Comparison of ENCODE assay signal across 24 cellular contexts in the genomic region with DNA sequence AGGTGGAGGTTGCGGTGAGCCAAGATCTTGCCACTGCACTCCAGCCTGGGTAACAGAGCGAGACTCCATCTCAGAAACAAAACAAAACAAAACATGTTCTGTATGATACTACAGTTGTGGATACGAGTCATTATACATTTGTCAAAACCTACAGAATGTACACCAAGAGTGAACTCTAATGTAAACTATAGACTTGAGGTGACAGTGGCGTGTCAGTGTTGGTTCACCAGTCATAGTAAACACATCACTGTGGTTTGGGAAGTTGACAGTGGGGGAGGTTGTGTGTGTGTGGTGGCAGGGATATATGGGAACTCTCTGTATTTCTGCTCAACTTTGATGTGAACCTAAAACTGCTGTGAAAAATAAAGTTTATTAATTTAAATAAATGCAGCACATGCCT. TPM values are rescaled to one million over a fixed set of nuclear protein-coding genes. Genes with fewer than 3 reads are reported as not detected.
A peak's percentile ranks its signal among the peaks of the same experiment; 100 is the strongest.
DNase-seq lines count a peak whose midpoint lies in the region; ATAC-seq and TF ChIP-seq lines count a peak whose summit lies in the region.
"Had no signal": no experiment of that assay in that cellular context is flagged by ENCODE, and none has a peak within 500 bp of the region (broad histone marks: within the 10 kb centered on the region; RNA-seq: fewer than 3 reads in every experiment).

No MANE protein-coding gene starts in this region.

- H3K79me1 ChIP-seq in neuronal stem cell (ENCODE audit: low read depth, low read length), result no peaks in the 10 kb centered on the region

- H3K18ac ChIP-seq in neuronal stem cell (ENCODE audit: low read length), result no peak overlapping the region

- intact Hi-C loops in activated CD8-positive, alpha-beta T cell treated with anti-CD3 and anti-CD28 coated beads for 36 hours (cut with micrococcal nuclease), result no loop called here

- no peak overlapping the region for H2BK120ac ChIP-seq in neuronal stem cell (ENCODE audit: low read depth, low read length)

- in situ Hi-C loops in KBM-7 (cut with MboI; ENCODE audit: low pct_unique_long_range_greater_than_20kb, low sequenced_read_pairs), result no loop called here

- H3K36me3 Mint-ChIP-seq in activated CD8-positive, alpha-beta T cell treated with anti-CD3 and anti-CD28 coated beads for 36 hours (ENCODE audit: low read depth), result no peaks in the 10 kb centered on the region
- H3K36me3 Mint-ChIP-seq in activated CD8-positive, alpha-beta T cell treated with anti-CD3 and anti-CD28 coated beads, Interleukin-2, amount 10 ng/mL, durations not matched to agents 7 days and 5 days (ENCODE audit: low read depth), result peaks cover 11% of the 10 kb centered on the region
- peaks cover 3% of the 10 kb centered on the region for H3K36me3 Mint-ChIP-seq in T-helper 17 cell (ENCODE audit: low read depth)
- peaks cover 31% of the 10 kb centered on the region for H3K36me3 Mint-ChIP-seq in progenitor cell of endocrine pancreas (ENCODE audit: insufficient read depth)
- H3K36me3 Mint-ChIP-seq: activated naive CD8-positive, alpha-beta T cell; type B pancreatic cell had no signal

- no peak overlapping the region for H2AFZ ChIP-seq in neuronal stem cell (ENCODE audit: low read length)
- H2AFZ ChIP-seq: parathyroid adenoma had no signal

- H4K8ac ChIP-seq in neuronal stem cell (ENCODE audit: low read depth, low read length), result no peak overlapping the region

- no peak overlapping the region for H3K27ac ChIP-seq in neuronal stem cell (replicated peaks; ENCODE audit: low read length)
- H3K27ac ChIP-seq in coronary artery, result no peak overlapping the region
- H3K27ac ChIP-seq: HL-60, parathyroid adenoma, right lobe of liver had no signal

- CTCF ChIA-PET in activated CD8-positive, alpha-beta T cell treated with anti-CD3 and anti-CD28 coated beads for 36 hours (lab: Charles Lee), result interaction anchor here (1.1 to 4.6 kb wide), 4 partner anchors 9 to 41 kb away, joined by 3 to 29 read pairs (median 4); no protein-coding TSS in a partner anchor
- CTCF ChIA-PET in activated CD8-positive, alpha-beta T cell treated with anti-CD3 and anti-CD28 coated beads, Interleukin-2, amount 10 ng/mL, durations not matched to agents 7 days and 5 days (lab: Charles Lee), result interaction anchor here (0.8 to 9.2 kb wide), 8 partner anchors 8 to 252 kb away, joined by 3 to 93 read pairs (median 8); a partner anchor contains a TSS

- no peak overlapping the region for H3K4me3 Mint-ChIP-seq in activated CD8-positive, alpha-beta T cell treated with anti-CD3 and anti-CD28 coated beads for 36 hours
- no peak overlapping the region for H3K4me3 Mint-ChIP-seq in activated CD8-positive, alpha-beta T cell treated with anti-CD3 and anti-CD28 coated beads, Interleukin-2, amount 10 ng/mL, durations not matched to agents 7 days and 5 days
- H3K4me3 Mint-ChIP-seq in T-helper 17 cell, result no peak overlapping the region
- H3K4me3 Mint-ChIP-seq in progenitor cell of endocrine pancreas (ENCODE audit: low read depth), result no peak overlapping the region
- H3K4me3 Mint-ChIP-seq: activated naive CD8-positive, alpha-beta T cell; central memory CD8-positive, alpha-beta T cell; type B pancreatic cell had no signal

- POLR2A ChIA-PET in activated CD8-positive, alpha-beta T cell treated with anti-CD3 and anti-CD28 coated beads for 36 hours (lab: Charles Lee), result no interaction called here
- POLR2A ChIA-PET in activated CD8-positive, alpha-beta T cell treated with anti-CD3 and anti-CD28 coated beads, Interleukin-2, amount 10 ng/mL, durations not matched to agents 7 days and 5 days (lab: Charles Lee), result interaction anchor here (2.2 kb wide), 1 partner anchor 45 kb away, joined by 8 read pairs; no protein-coding TSS in a partner anchor

- no peaks in the 10 kb centered on the region for H3K9me3 ChIP-seq in T-helper 17 cell (ENCODE audit: control insufficient read depth, low read length, poor library complexity, severe bottlenecking)
- H3K9me3 ChIP-seq in neuronal stem cell (replicated peaks in 1 of 2; ENCODE audit: control insufficient read depth in 2 of 2, insufficient read depth in 1 of 2, low read depth in 1 of 2, low read length in 2 of 2), result no peaks in the 10 kb centered on the region
- H3K9me3 ChIP-seq: right lobe of liver had no signal

- no peak overlapping the region for H3K23ac ChIP-seq in neuronal stem cell (ENCODE audit: low read depth, low read length, poor library complexity)

- H2BK12ac ChIP-seq in neuronal stem cell (ENCODE audit: low read length), result no peak overlapping the region

- H3K27me3 ChIP-seq in neuronal stem cell (ENCODE audit: control insufficient read depth in 3 of 3, insufficient read depth in 3 of 3, low read depth in 1 of 3, low read length in 3 of 3), result no peaks in the 10 kb centered on the region
- H3K27me3 ChIP-seq: right lobe of liver had no signal

- no peaks in the 10 kb centered on the region for H3K27me3 Mint-ChIP-seq in activated CD8-positive, alpha-beta T cell treated with anti-CD3 and anti-CD28 coated beads for 36 hours
- no peaks in the 10 kb centered on the region for H3K27me3 Mint-ChIP-seq in activated CD8-positive, alpha-beta T cell treated with anti-CD3 and anti-CD28 coated beads, Interleukin-2, amount 10 ng/mL, durations not matched to agents 7 days and 5 days (ENCODE audit: low read depth)
- H3K27me3 Mint-ChIP-seq in T-helper 17 cell (no peaks in the 10 kb centered on the region), progenitor cell of endocrine pancreas (no peaks in the 10 kb centered on the region)
- H3K27me3 Mint-ChIP-seq: activated naive CD8-positive, alpha-beta T cell; CD8-positive, alpha-beta memory T cell; central memory CD8-positive, alpha-beta T cell; type B pancreatic cell had no signal

- no peak overlapping the region for H2AK5ac ChIP-seq in neuronal stem cell (ENCODE audit: low read depth, low read length)

- TF ChIP-seq CTCF in activated CD8-positive, alpha-beta T cell treated with anti-CD3 and anti-CD28 coated beads for 36 hours (IDR thresholded peaks at IDR 0.05), result no peak
- no peak for TF ChIP-seq CTCF in coronary artery (IDR thresholded peaks at IDR 0.05)
- TF ChIP-seq CTCF in progenitor cell of endocrine pancreas (IDR thresholded peaks at IDR 0.05; ENCODE audit: unreplicated experiment), result no peak

- H3K9ac ChIP-seq in neuronal stem cell (ENCODE audit: low read depth, low read length, poor library complexity), result peak overlapping the region; percentile 30
- H3K9ac ChIP-seq: parathyroid adenoma had no signal

- ATAC-seq in activated CD8-positive, alpha-beta T cell treated with anti-CD3 and anti-CD28 coated beads for 36 hours, result no peak
- ATAC-seq in activated CD8-positive, alpha-beta T cell treated with anti-CD3 and anti-CD28 coated beads, Interleukin-2, amount 10 ng/mL, durations not matched to agents 7 days and 5 days, result no peak
- ATAC-seq in T-helper 17 cell (no peak), HG03095 (IDR thresholded peaks at IDR 0.05; ENCODE audit: unreplicated experiment) (no peak)
- ATAC-seq: HepG2, right lobe of liver had no signal

- no peak overlapping the region for H4K91ac ChIP-seq in neuronal stem cell (ENCODE audit: low read depth, low read length, poor library complexity)

- no peak overlapping the region for H3K27ac Mint-ChIP-seq in activated CD8-positive, alpha-beta T cell treated with anti-CD3 and anti-CD28 coated beads for 36 hours
- H3K27ac Mint-ChIP-seq in activated CD8-positive, alpha-beta T cell treated with anti-CD3 and anti-CD28 coated beads, Interleukin-2, amount 10 ng/mL, durations not matched to agents 7 days and 5 days, result no peak overlapping the region
- H3K27ac Mint-ChIP-seq in T-helper 17 cell (peak overlapping the region; percentile 41), progenitor cell of endocrine pancreas (no peak overlapping the region)
- H3K27ac Mint-ChIP-seq: activated naive CD8-positive, alpha-beta T cell; type B pancreatic cell had no signal

- peaks cover 0 to 1% of the 10 kb centered on the region in 2 donors for H3K4me1 ChIP-seq in neuronal stem cell (ENCODE audit: control insufficient read depth in 2 of 2, insufficient read depth in 1 of 2, low read depth in 1 of 2, low read length in 2 of 2)
- H3K4me1 ChIP-seq: parathyroid adenoma, right lobe of liver had no signal

- no peaks in the 10 kb centered on the region for H3K9me3 Mint-ChIP-seq in activated CD8-positive, alpha-beta T cell treated with anti-CD3 and anti-CD28 coated beads for 36 hours
- H3K9me3 Mint-ChIP-seq in activated CD8-positive, alpha-beta T cell treated with anti-CD3 and anti-CD28 coated beads, Interleukin-2, amount 10 ng/mL, durations not matched to agents 7 days and 5 days (ENCODE audit: insufficient read depth), result no peaks in the 10 kb centered on the region
- H3K9me3 Mint-ChIP-seq in progenitor cell of endocrine pancreas (ENCODE audit: low read depth), result no peaks in the 10 kb centered on the region
- H3K9me3 Mint-ChIP-seq: CD8-positive, alpha-beta memory T cell; central memory CD8-positive, alpha-beta T cell; type B pancreatic cell had no signal

- H3K14ac ChIP-seq in neuronal stem cell (ENCODE audit: low read length), result no peak overlapping the region

- H3K4me3 ChIP-seq in neuronal stem cell (ENCODE audit: low read length in 2 of 2) (no peak overlapping the region), coronary artery (no peak overlapping the region)
- H3K4me3 ChIP-seq: right lobe of liver had no signal

- H2BK15ac ChIP-seq in neuronal stem cell (ENCODE audit: low read length), result no peak overlapping the region

- peak; percentile 20 for DNase-seq in activated CD8-positive, alpha-beta T cell treated with anti-CD3 and anti-CD28 coated beads for 36 hours
- DNase-seq in activated CD8-positive, alpha-beta T cell treated with anti-CD3 and anti-CD28 coated beads, Interleukin-2, amount 10 ng/mL, durations not matched to agents 7 days and 5 days, result no peak
- DNase-seq in KBM-7, result peak; percentile 30
- no peak for DNase-seq in T-helper 17 cell
- no peak for DNase-seq in neuronal stem cell (ENCODE audit: low spot score)
- DNase-seq in coronary artery (ENCODE audit: low spot score), result no peak
- DNase-seq in progenitor cell of endocrine pancreas (ENCODE audit: low spot score, unreplicated experiment), result no peak
- DNase-seq: activated CD4-positive, alpha-beta T cell treated with anti-CD3 and anti-CD28 coated beads for 4 hours; activated CD8-positive, alpha-beta memory T cell treated with anti-CD3 and anti-CD28 coated beads, Interleukin-2, amount 50 U/mL, for 4 hours; CD8-positive, alpha-beta memory T cell; DMS153; GF-D8; glutamatergic neuron; NCI-H1436; NCI-H446; right lobe of liver; SIG-M5 had no signal

- peaks cover 25% of the 10 kb centered on the region for H3K4me1 Mint-ChIP-seq in activated CD8-positive, alpha-beta T cell treated with anti-CD3 and anti-CD28 coated beads for 36 hours (ENCODE audit: low read depth)
- H3K4me1 Mint-ChIP-seq in activated CD8-positive, alpha-beta T cell treated with anti-CD3 and anti-CD28 coated beads, Interleukin-2, amount 10 ng/mL, durations not matched to agents 7 days and 5 days (ENCODE audit: low read depth), result peaks cover 44% of the 10 kb centered on the region
- peaks cover 21% of the 10 kb centered on the region for H3K4me1 Mint-ChIP-seq in T-helper 17 cell
- no peaks in the 10 kb centered on the region for H3K4me1 Mint-ChIP-seq in progenitor cell of endocrine pancreas (ENCODE audit: low read depth)

- no CpG with 5 or more reads among the region's 4 CpGs for WGBS in neuronal stem cell (ENCODE audit: extremely low coverage in 2 of 2, insufficient read length in 2 of 2, insufficient replicate concordance in 1 of 2), 2 donors

- no peak overlapping the region for H3K4me2 ChIP-seq in neuronal stem cell (ENCODE audit: insufficient read depth, low read length, poor library complexity, severe bottlenecking)

- peaks cover 6 to 37% of the 10 kb centered on the region in 2 donors for H3K36me3 ChIP-seq in neuronal stem cell (replicated peaks in 1 of 2; ENCODE audit: control insufficient read depth in 2 of 2, insufficient read depth in 2 of 2, low read length in 2 of 2)

- H3K4ac ChIP-seq in neuronal stem cell (ENCODE audit: low read length), result no peak overlapping the region

- no peak overlapping the region for H2BK5ac ChIP-seq in neuronal stem cell (ENCODE audit: low read length)

RNA-seq across cellular contexts. Expression of a gene that starts 33.0 kb away (rescaled TPM):
- total RNA-seq in activated CD8-positive, alpha-beta T cell treated with anti-CD3 and anti-CD28 coated beads for 36 hours, result 10 to 100 TPM; 16.8 to 17.5 TPM
- 10 to 100 TPM; 33.8 to 37.0 TPM for total RNA-seq in activated CD8-positive, alpha-beta T cell treated with anti-CD3 and anti-CD28 coated beads, Interleukin-2, amount 10 ng/mL, durations not matched to agents 7 days and 5 days
- 10 to 100 TPM; 63.2 to 79.7 TPM for total RNA-seq in T-helper 17 cell
- 20.4 TPM for polyA plus RNA-seq in neuronal stem cell (2013, experiment 1 of 2)
- polyA plus RNA-seq in neuronal stem cell (2013, experiment 2 of 2), result 20.0 TPM
- total RNA-seq in progenitor cell of endocrine pancreas, result 54.6 and 56.0 TPM in 2 replicates

Comparison
In these comparisons a context has a peak if more than half of its experiments do, and no peak if none do; other contexts are left out.
1. DNase-seq: peak in activated CD8-positive, alpha-beta T cell treated with anti-CD3 and anti-CD28 coated beads for 36 hours (single experiment) and KBM-7 (single experiment); none in activated CD8-positive, alpha-beta T cell treated with anti-CD3 and anti-CD28 coated beads, Interleukin-2, amount 10 ng/mL, durations not matched to agents 7 days and 5 days (single experiment), T-helper 17 cell (0 of 3), neuronal stem cell (single experiment), coronary artery (single experiment) and progenitor cell of endocrine pancreas (single experiment).